Comparison of ENCODE assay signal across 25 cellular contexts in the genomic region with DNA sequence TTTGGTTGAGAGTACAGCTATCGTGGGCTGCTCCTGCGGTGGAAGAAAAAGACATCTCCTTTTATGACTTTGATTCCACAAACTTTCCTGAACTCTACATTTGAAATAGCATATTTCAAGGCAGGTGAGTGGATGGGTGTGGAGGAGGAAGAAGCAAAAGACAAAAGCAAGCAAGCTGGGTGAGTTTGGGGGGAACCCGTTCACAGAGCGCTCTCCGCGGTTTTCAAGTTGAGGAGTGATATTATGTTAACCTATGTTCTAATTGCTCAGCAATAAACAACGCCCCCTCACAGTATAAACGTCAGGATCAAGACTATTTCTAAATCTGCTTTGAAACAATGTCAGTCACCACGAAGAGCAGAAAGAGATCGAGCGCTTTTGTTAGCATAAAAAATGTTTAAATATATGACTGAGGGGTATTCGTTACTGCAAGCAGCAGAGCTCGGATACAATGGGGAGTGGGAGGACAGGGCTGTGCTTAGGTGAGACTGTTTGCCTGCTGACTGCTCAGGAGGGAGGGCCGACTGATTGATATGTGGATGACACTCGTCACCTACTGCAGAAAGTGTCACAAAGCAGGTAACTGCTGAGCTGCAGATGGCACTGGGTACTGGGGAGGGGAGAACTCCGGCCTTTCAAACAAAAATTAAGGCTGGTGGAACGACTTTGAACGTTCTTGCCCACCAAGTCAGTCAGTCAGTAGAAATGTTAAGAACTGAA.
"Had no signal": no experiment of that assay in that cellular context is flagged by ENCODE, and none has a peak within 500 bp of the region (broad histone marks: within the 10 kb centered on the region; RNA-seq: fewer than 3 reads in every experiment).

No MANE protein-coding gene starts in this region.

- H3K4me1 Mint-ChIP-seq: naive thymus-derived CD4-positive, alpha-beta T cell; stimulated activated effector memory CD8-positive, alpha-beta T cell treated with anti-CD3 and anti-CD28 coated beads, Interleukin-12 subunit alpha, Interleukin-12 subunit beta, amount 100 ng/mL, for 72 hours had no signal

- H3K36me3 ChIP-seq: gastrocnemius medialis, heart left ventricle, left lung, pancreas, right atrium auricular region, stomach, thyroid gland, vagina had no signal

- DNase-seq: dorsolateral prefrontal cortex; effector CD4-positive, alpha-beta T cell; foreskin fibroblast; gastrocnemius medialis; heart left ventricle; kidney; left lung; mammary epithelial cell; mesendoderm; midbrain; naive thymus-derived CD4-positive, alpha-beta T cell; occipital lobe; pancreas; stimulated activated CD4-positive, alpha-beta T cell treated with anti-CD3 and anti-CD28 coated beads, Interleukin-2, amount 100 ng/mL, for 24 hours; stimulated activated CD4-positive, alpha-beta T cell treated with anti-CD3 and anti-CD28 coated beads, Interleukin-4, amount 100 ng/mL, for 24 hours; stimulated activated naive CD4-positive, alpha-beta T cell treated with Interleukin-2 at 50 U/mL for 16 hours; stomach; thyroid gland; trophoblast cell had no signal

- H3K27ac ChIP-seq: dorsolateral prefrontal cortex, epithelial cell of prostate, gastrocnemius medialis, heart left ventricle, hepatocyte, left lung, pancreas, right atrium auricular region, stomach, thyroid gland, vagina had no signal

- H3K27ac Mint-ChIP-seq: naive thymus-derived CD4-positive, alpha-beta T cell; nephron; stimulated activated effector memory CD8-positive, alpha-beta T cell treated with anti-CD3 and anti-CD28 coated beads, Interleukin-12 subunit alpha, Interleukin-12 subunit beta, amount 100 ng/mL, for 72 hours had no signal

- H3K9me3 ChIP-seq: gastrocnemius medialis, heart left ventricle, left lung, pancreas, right atrium auricular region, stomach, thyroid gland, vagina had no signal

- H2AFZ ChIP-seq: hepatocyte had no signal

- H3K27me3 ChIP-seq: gastrocnemius medialis, hepatocyte, pancreas, right atrium auricular region, stomach, thyroid gland, vagina had no signal

- H3K9me3 Mint-ChIP-seq: nephron; stimulated activated effector memory CD8-positive, alpha-beta T cell treated with anti-CD3 and anti-CD28 coated beads, Interleukin-12 subunit alpha, Interleukin-12 subunit beta, amount 100 ng/mL, for 72 hours had no signal

- H3K4me3 Mint-ChIP-seq: naive thymus-derived CD4-positive, alpha-beta T cell; nephron; stimulated activated effector memory CD8-positive, alpha-beta T cell treated with anti-CD3 and anti-CD28 coated beads, Interleukin-12 subunit alpha, Interleukin-12 subunit beta, amount 100 ng/mL, for 72 hours had no signal

- H3K4me1 ChIP-seq: gastrocnemius medialis, heart left ventricle, left lung, pancreas, right atrium auricular region, stomach, thyroid gland, vagina had no signal

- H3K4me3 ChIP-seq: dorsolateral prefrontal cortex, gastrocnemius medialis, heart left ventricle, hepatocyte, left lung, pancreas, right atrium auricular region, stomach, thyroid gland, vagina had no signal

- H3K4me2 ChIP-seq: hepatocyte had no signal

- H3K79me2 ChIP-seq: hepatocyte had no signal

- H3K36me3 Mint-ChIP-seq: naive thymus-derived CD4-positive, alpha-beta T cell; stimulated activated effector memory CD8-positive, alpha-beta T cell treated with anti-CD3 and anti-CD28 coated beads, Interleukin-12 subunit alpha, Interleukin-12 subunit beta, amount 100 ng/mL, for 72 hours had no signal
